12 cellular contexts compared by ENCODE assay signal in genomic region chr7:155808551-155809331, GRCh38. TPM values are rescaled to one million over a fixed set of nuclear protein-coding genes. Genes with fewer than 3 reads are reported as not detected.
A peak's percentile ranks its signal among the peaks of the same experiment; 100 is the strongest.
DNase-seq lines count a peak whose midpoint lies in the region; ATAC-seq and TF ChIP-seq lines count a peak whose summit lies in the region.
"Had no signal": no experiment of that assay in that cellular context is flagged by ENCODE, and none has a peak within 500 bp of the region (broad histone marks: within the 10 kb centered on the region; RNA-seq: fewer than 3 reads in every experiment).

No MANE protein-coding gene starts in this region.

- H3K79me1 ChIP-seq in mesendoderm (ENCODE audit: low read length): no peaks in the 10 kb centered on the region

- no peak overlapping the region for H3K4ac ChIP-seq in mesendoderm (ENCODE audit: low read depth, low read length)

- ATAC-seq in GM19324 (IDR thresholded peaks at IDR 0.05; ENCODE audit: low FRiP score, unreplicated experiment) (peak; percentile 34), body of pancreas (peak; percentile 38), GM18858 (IDR thresholded peaks at IDR 0.05; ENCODE audit: unreplicated experiment) (no peak), GM21390 (IDR thresholded peaks at IDR 0.05; ENCODE audit: unreplicated experiment) (no peak)

- TF ChIP-seq POLR2A in body of pancreas (IDR thresholded peaks at IDR 0.05): no peak

- intact Hi-C loops in body of pancreas (cut with DNase I): no loop called here

- H3K18ac ChIP-seq in mesendoderm (ENCODE audit: low read length): peak overlapping the region; percentile 42

- no peak overlapping the region for H2BK5ac ChIP-seq in mesendoderm (ENCODE audit: low read length)

- H4K5ac ChIP-seq in mesendoderm (ENCODE audit: low read length): no peak overlapping the region

- H3K27ac ChIP-seq in 22Rv1 (peak overlapping the region; percentile 26; the same call in 1 of the 2 replicates), body of pancreas (peak overlapping the region in 1 of 4 donors; percentile 12), mesendoderm (ENCODE audit: low read depth, low read length) (no peak overlapping the region)
- H3K27ac ChIP-seq: tibial artery had no signal

- no peak overlapping the region for H2BK15ac ChIP-seq in mesendoderm (replicated peaks; ENCODE audit: low read depth)

- peaks cover 61% of the 10 kb centered on the region for H3K4me1 ChIP-seq in body of pancreas
- H3K4me1 ChIP-seq in mesendoderm (ENCODE audit: control insufficient read depth, low read depth, low read length): peaks cover 8% of the 10 kb centered on the region

- H3K9ac ChIP-seq in mesendoderm (ENCODE audit: low read length): peak overlapping the region; percentile 56

- no peak overlapping the region for H3K23ac ChIP-seq in mesendoderm (ENCODE audit: low read length)

- peak in 2 of 4 donors; percentile 32 to 45 for DNase-seq in body of pancreas
- DNase-seq in mesendoderm: peak; percentile 52
- DNase-seq in NCI-H2227 (lab: John Stamatoyannopoulos, UW; ENCODE audit: unreplicated experiment): no peak
- DNase-seq in anterior cingulate cortex (lab: John Stamatoyannopoulos, UW): no peak
- DNase-seq: activated CD4-positive, alpha-beta T cell treated with anti-CD3 and anti-CD28 coated beads for 1 hour; effector CD4-positive, alpha-beta T cell; NCI-H2107; tibial artery had no signal

- H2AK5ac ChIP-seq in mesendoderm (ENCODE audit: low read length): no peak overlapping the region

- peak overlapping the region; percentile 78 for H3K4me2 ChIP-seq in mesendoderm (ENCODE audit: low read length)

- H4K8ac ChIP-seq in mesendoderm (ENCODE audit: low read depth, low read length): no peak overlapping the region

- H3K79me2 ChIP-seq in mesendoderm (ENCODE audit: control insufficient read depth, insufficient read depth, low read length): no peaks in the 10 kb centered on the region

- H3K36me3 ChIP-seq in body of pancreas (replicated peaks in 1 of 2; ENCODE audit: insufficient read depth in 1 of 2, low read depth in 2 of 2) (no peaks in the 10 kb centered on the region), mesendoderm (ENCODE audit: control insufficient read depth, insufficient read depth, low read length) (no peaks in the 10 kb centered on the region)
- H3K36me3 ChIP-seq: tibial artery had no signal

- H3K27me3 ChIP-seq in body of pancreas (peaks cover 0 to 25% of the 10 kb centered on the region in 2 donors), mesendoderm (ENCODE audit: insufficient read depth, low read length, poor library complexity) (peaks cover 52% of the 10 kb centered on the region)

- H3K9me3 ChIP-seq in body of pancreas: no peaks in the 10 kb centered on the region
- H3K9me3 ChIP-seq: tibial artery had no signal

- TF ChIP-seq CTCF in 22Rv1 (IDR thresholded peaks at IDR 0.05) (peak; percentile 15; the same call in 1 of the 2 replicates), body of pancreas (IDR thresholded peaks at IDR 0.05) (no peak)

- peak overlapping the region; percentile 70 for H3K56ac ChIP-seq in mesendoderm (ENCODE audit: low read length)

- no peak overlapping the region for H2BK120ac ChIP-seq in mesendoderm (ENCODE audit: low read depth, low read length)

- WGBS in body of pancreas, 2 donors: 0 to 1% methylated on average over 21 to 63 of the region's 63 CpGs
- no CpG with 5 or more reads among the region's 63 CpGs for WGBS in mesendoderm (ENCODE audit: extremely low coverage, insufficient coverage, low lambda C conversion rate)

- H3K4me3 ChIP-seq in body of pancreas (peak overlapping the region in 1 of 2 donors; percentile 3), mesendoderm (ENCODE audit: low read length) (no peak overlapping the region)

RNA-seq across cellular contexts. Expression of gene SHH, which starts 3.5 kb away (rescaled TPM):
- under 1 TPM; 0.33 to 0.78 TPM for total RNA-seq in body of pancreas
- polyA plus RNA-seq in mesendoderm (2013, experiment 1 of 2): 0.32 TPM
- 0.28 TPM for polyA plus RNA-seq in mesendoderm (2013, experiment 2 of 2)

Comparison
In these comparisons a context has a peak if more than half of its experiments do, and no peak if none do; other contexts are left out.
1. ATAC-seq: peak in GM19324 (single experiment) and body of pancreas (single experiment); none in GM18858 (single experiment) and GM21390 (single experiment).